14 cellular contexts compared by ENCODE assay signal in genomic region chr1:59765036-59765730, GRCh38. TPM values are rescaled to one million over a fixed set of nuclear protein-coding genes. Genes with fewer than 3 reads are reported as not detected.
A peak's percentile ranks its signal among the peaks of the same experiment; 100 is the strongest.
DNase-seq lines count a peak whose midpoint lies in the region; ATAC-seq and TF ChIP-seq lines count a peak whose summit lies in the region.
"Had no signal": no experiment of that assay in that cellular context is flagged by ENCODE, and none has a peak within 500 bp of the region (broad histone marks: within the 10 kb centered on the region; RNA-seq: fewer than 3 reads in every experiment).

No MANE protein-coding gene starts in this region.

- H3K79me2 ChIP-seq in KMS-11 (ENCODE audit: insufficient read depth, low read depth): no peaks in the 10 kb centered on the region

- no peak for TF ChIP-seq CTCF in BE2C (IDR thresholded peaks at IDR 0.05; ENCODE audit: low read depth, low read length)
- TF ChIP-seq CTCF in KMS-11 (conservative IDR thresholded peaks at IDR 0.05; ENCODE audit: low read depth, low read length): no peak
- no peak for TF ChIP-seq CTCF in WERI-Rb-1 (IDR thresholded peaks at IDR 0.05; ENCODE audit: low read depth, low read length)
- no peak for TF ChIP-seq CTCF in lower lobe of right lung (IDR thresholded peaks at IDR 0.05)

- H3K36me3 ChIP-seq in BE2C (no peaks in the 10 kb centered on the region), KMS-11 (ENCODE audit: insufficient read depth) (no peaks in the 10 kb centered on the region), WERI-Rb-1 (no peaks in the 10 kb centered on the region), lower lobe of right lung (no peaks in the 10 kb centered on the region)
- H3K36me3 ChIP-seq: ascending aorta, colonic mucosa had no signal

- ATAC-seq in HG03196 (IDR thresholded peaks at IDR 0.05; ENCODE audit: unreplicated experiment) (no peak), lower lobe of right lung (no peak), HG03457 (IDR thresholded peaks at IDR 0.05; ENCODE audit: unreplicated experiment) (no peak)
- ATAC-seq: Panc1 had no signal

- H2AFZ ChIP-seq in KMS-11 (ENCODE audit: low read depth): peak overlapping the region; percentile 72

- DNase-seq in BE2C: peak; percentile 15
- DNase-seq in NCI-H510A (lab: John Stamatoyannopoulos, UW): peak; percentile 60
- DNase-seq in WERI-Rb-1: peak; percentile 82
- DNase-seq in lower lobe of right lung: no peak
- DNase-seq in kidney tubule cell (ENCODE audit: low spot score): no peak
- DNase-seq: colonic mucosa, midbrain, NCI-H2029 treated with DMSO at 0.1 percent for 48 hours had no signal

- H3K4me1 ChIP-seq in BE2C (peaks cover 22% of the 10 kb centered on the region), KMS-11 (ENCODE audit: low read depth, poor library complexity, severe bottlenecking) (peaks cover 94% of the 10 kb centered on the region), lower lobe of right lung (no peaks in the 10 kb centered on the region)
- H3K4me1 ChIP-seq: ascending aorta, colonic mucosa had no signal

- peak overlapping the region; percentile 67 for H3K4me2 ChIP-seq in KMS-11

- peak overlapping the region; percentile 10; the same call in 1 of the 2 replicates for H3K9ac ChIP-seq in KMS-11

- H4K20me1 ChIP-seq in KMS-11 (ENCODE audit: insufficient read depth): no peaks in the 10 kb centered on the region

- H3K27me3 ChIP-seq in BE2C (no peaks in the 10 kb centered on the region), KMS-11 (ENCODE audit: insufficient read depth, low read depth) (no peaks in the 10 kb centered on the region), WERI-Rb-1 (ENCODE audit: insufficient read depth, low read depth, severe bottlenecking) (no peaks in the 10 kb centered on the region), lower lobe of right lung (ENCODE audit: low read depth) (no peaks in the 10 kb centered on the region)
- H3K27me3 ChIP-seq: ascending aorta, colonic mucosa had no signal

- no peaks in the 10 kb centered on the region for H3K9me3 ChIP-seq in BE2C
- H3K9me3 ChIP-seq in WERI-Rb-1 (ENCODE audit: severe bottlenecking): no peaks in the 10 kb centered on the region
- no peaks in the 10 kb centered on the region for H3K9me3 ChIP-seq in lower lobe of right lung
- H3K9me3 ChIP-seq: ascending aorta, colonic mucosa had no signal

- H3K27ac ChIP-seq in KMS-11: peak overlapping the region; percentile 51
- peak overlapping the region; percentile 85 for H3K27ac ChIP-seq in WERI-Rb-1
- H3K27ac ChIP-seq in lower lobe of right lung: no peak overlapping the region
- H3K27ac ChIP-seq: ascending aorta, colonic mucosa had no signal

- intact Hi-C loops in lower lobe of right lung (cut with DNase I): no loop called here

- H3K4me3 ChIP-seq in BE2C (ENCODE audit: low read depth, low read length): no peak overlapping the region
- H3K4me3 ChIP-seq in KMS-11 (IDR thresholded peaks at IDR 0.05; ENCODE audit: insufficient read depth, low read depth, low read length): no peak overlapping the region
- H3K4me3 ChIP-seq in WERI-Rb-1 (ENCODE audit: low read depth, low read length): no peak overlapping the region
- H3K4me3 ChIP-seq in lower lobe of right lung: no peak overlapping the region
- H3K4me3 ChIP-seq: ascending aorta, colonic mucosa had no signal

RNA-seq across cellular contexts. Expression of gene HOOK1, which starts 49.6 kb away (rescaled TPM):
- polyA plus RNA-seq in BE2C (2012; ENCODE audit: insufficient read depth, insufficient read length, low read depth): 1.1 TPM
- 14.7 TPM for total RNA-seq in lower lobe of right lung
- total RNA-seq: ascending aorta, endothelial cell of umbilical vein had no signal
- polyA plus RNA-seq: endothelial cell of umbilical vein had no signal

Comparison
In these comparisons a context has a peak if more than half of its experiments do, and no peak if none do; other contexts are left out.
1. DNase-seq: peak in BE2C (single experiment), NCI-H510A (single experiment) and WERI-Rb-1 (single experiment); none in lower lobe of right lung (single experiment) and kidney tubule cell (single experiment).